8 cellular contexts compared by ENCODE assay signal in genomic region chr19:50368649-50369570, GRCh38. TPM values are rescaled to one million over a fixed set of nuclear protein-coding genes. Genes with fewer than 3 reads are reported as not detected.
DNase-seq lines count a peak whose midpoint lies in the region; ATAC-seq lines count a peak whose summit lies in the region.

No MANE protein-coding gene starts in this region.

- H3K9me3 Mint-ChIP-seq in activated CD4-positive, alpha-beta T cell treated with anti-CD3 and anti-CD28 coated beads for 36 hours (ENCODE audit: low read depth), result no peaks in the 10 kb centered on the region

- POLR2A ChIA-PET in activated CD4-positive, alpha-beta T cell treated with anti-CD3 and anti-CD28 coated beads for 36 hours (lab: Charles Lee), result no interaction called here

- peaks cover 45% of the 10 kb centered on the region for H3K4me1 Mint-ChIP-seq in activated CD4-positive, alpha-beta T cell treated with anti-CD3 and anti-CD28 coated beads for 36 hours

- intact Hi-C loops in activated CD4-positive, alpha-beta T cell treated with anti-CD3 and anti-CD28 coated beads for 36 hours (cut with DNase I, micrococcal nuclease), result loop anchor here (1.0 to 10.0 kb wide), 7 partner anchors 12 to 426 kb away; partner anchors contain the start of genes ACP4 (in 1 of the 2) and JOSD2 (in 1 of the 2)

- peak overlapping the region; percentile 82 for H3K4me3 Mint-ChIP-seq in activated CD4-positive, alpha-beta T cell treated with anti-CD3 and anti-CD28 coated beads for 36 hours

- DNase-seq in DMS153 (lab: John Stamatoyannopoulos, UW), result peak; percentile 76
- peak; percentile 43 for DNase-seq in NCI-H345 (lab: John Stamatoyannopoulos, UW)
- DNase-seq in activated CD4-positive, alpha-beta T cell treated with anti-CD3 and anti-CD28 coated beads for 36 hours, result peak; percentile 87
- peak; percentile 81 for DNase-seq in kidney tubule cell (ENCODE audit: low spot score)
- DNase-seq in stimulated activated CD4-positive, alpha-beta T cell treated with anti-CD3 and anti-CD28 coated beads, Interleukin-1b, Interleukin-23, amount 100 ng/mL, for 1 hour (ENCODE audit: low read depth in 2 of 2), result peak; percentile 43 to 66

- CTCF ChIA-PET in activated CD4-positive, alpha-beta T cell treated with anti-CD3 and anti-CD28 coated beads for 36 hours (lab: Charles Lee), result interaction anchor here (0.6 to 3.0 kb wide), 11 partner anchors 9 to 1047 kb away, joined by 3 to 15 read pairs (median 3); partner anchors contain the start of gene POLD1

- ATAC-seq in HG02759 (IDR thresholded peaks at IDR 0.05; ENCODE audit: unreplicated experiment), result peak; percentile 54
- peak; percentile 50 for ATAC-seq in activated CD4-positive, alpha-beta T cell treated with anti-CD3 and anti-CD28 coated beads for 36 hours
- ATAC-seq in GM19328 (IDR thresholded peaks at IDR 0.05; ENCODE audit: unreplicated experiment), result no peak

- peak overlapping the region; percentile 85 for H3K27ac ChIP-seq in cingulate gyrus (ENCODE audit: low read depth, low read length)

- H3K27me3 Mint-ChIP-seq in activated CD4-positive, alpha-beta T cell treated with anti-CD3 and anti-CD28 coated beads for 36 hours, result no peaks in the 10 kb centered on the region

- no peaks in the 10 kb centered on the region for H3K36me3 Mint-ChIP-seq in activated CD4-positive, alpha-beta T cell treated with anti-CD3 and anti-CD28 coated beads for 36 hours (ENCODE audit: low read depth)

- H3K27ac Mint-ChIP-seq in activated CD4-positive, alpha-beta T cell treated with anti-CD3 and anti-CD28 coated beads for 36 hours, result peak overlapping the region; percentile 90

RNA-seq across cellular contexts. Expression of gene NAPSA, which starts 3.5 kb away (rescaled TPM):
- total RNA-seq in activated CD4-positive, alpha-beta T cell treated with anti-CD3 and anti-CD28 coated beads for 36 hours, result 10 to 100 TPM; 44.0 to 63.4 TPM

RNA-seq across cellular contexts. Expression of gene NR1H2, which starts 7.3 kb away (rescaled TPM):
- 10 to 100 TPM; 50.3 to 53.6 TPM for total RNA-seq in activated CD4-positive, alpha-beta T cell treated with anti-CD3 and anti-CD28 coated beads for 36 hours

RNA-seq across cellular contexts. Expression of gene POLD1, which starts 15.2 kb away (rescaled TPM):
- 100 to 1,000 TPM; 220 to 227 TPM for total RNA-seq in activated CD4-positive, alpha-beta T cell treated with anti-CD3 and anti-CD28 coated beads for 36 hours

RNA-seq across cellular contexts. Expression of gene KCNC3, which starts 39.7 kb away (rescaled TPM):
- 1 to 10 TPM; 9.1 to 9.7 TPM for total RNA-seq in activated CD4-positive, alpha-beta T cell treated with anti-CD3 and anti-CD28 coated beads for 36 hours

RNA-seq across cellular contexts. Expression of gene SPIB, which starts 49.8 kb away (rescaled TPM):
- under 1 TPM; 0.33 to 0.50 TPM for total RNA-seq in activated CD4-positive, alpha-beta T cell treated with anti-CD3 and anti-CD28 coated beads for 36 hours
